ENCODE assay signal across 12 cellular contexts in the genomic region with DNA sequence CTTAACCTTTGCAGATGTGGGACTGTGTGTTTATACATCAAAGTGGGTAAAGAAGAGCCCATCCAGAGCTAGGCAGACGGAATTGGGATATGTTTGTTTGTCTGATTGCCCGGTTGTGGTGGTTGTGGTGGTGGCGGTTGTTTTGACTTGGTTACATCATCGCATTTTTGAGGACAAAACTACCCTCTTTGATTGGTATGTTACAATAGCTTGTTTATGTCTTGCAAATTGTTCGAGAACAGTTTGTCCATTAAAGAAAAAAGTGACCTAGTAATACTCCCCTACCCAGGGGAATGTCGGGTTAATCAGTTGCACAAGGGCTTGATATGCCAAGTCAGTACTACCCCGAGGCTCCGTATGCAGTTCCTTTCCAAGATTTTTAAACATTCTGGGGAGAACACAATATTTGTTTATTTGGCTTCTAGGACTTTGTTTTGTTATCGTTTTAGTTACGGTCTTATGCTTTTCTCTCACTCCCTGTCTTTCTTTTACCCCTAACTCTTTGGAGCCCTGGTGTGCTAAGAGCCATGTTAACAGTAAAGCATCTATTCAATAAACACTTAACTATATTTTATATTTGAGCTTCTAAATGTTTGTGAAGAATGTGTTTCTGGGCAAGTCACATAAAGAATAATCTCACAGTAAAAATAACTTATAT.
DNase-seq lines count a peak whose midpoint lies in the region; ATAC-seq and TF ChIP-seq lines count a peak whose summit lies in the region.
"Had no signal": no experiment of that assay in that cellular context is flagged by ENCODE, and none has a peak within 500 bp of the region (broad histone marks: within the 10 kb centered on the region; RNA-seq: fewer than 3 reads in every experiment).

No MANE protein-coding gene starts in this region.

- H3K36me3 ChIP-seq in ACC112 (ENCODE audit: insufficient read depth, low read length), result peaks cover 12% of the 10 kb centered on the region
- no peaks in the 10 kb centered on the region for H3K36me3 ChIP-seq in adipocyte (ENCODE audit: control insufficient read depth, insufficient read depth, low read length, severe bottlenecking)

- TF ChIP-seq CTCF in osteocyte (IDR thresholded peaks at IDR 0.05) (no peak), GM13976 (IDR thresholded peaks at IDR 0.05; ENCODE audit: borderline replicate concordance, control extremely low read depth, extremely low read depth, insufficient read depth, missing control alignments) (no peak)

- ATAC-seq in activated T-cell treated with anti-CD3 and anti-CD28 coated beads, Interleukin-2, amount 50 U/mL, for 4 hours, result no peak
- no peak for ATAC-seq in HG02678 (IDR thresholded peaks at IDR 0.05; ENCODE audit: unreplicated experiment)
- ATAC-seq: A549, WTC11 had no signal

- no peaks in the 10 kb centered on the region for H3K27me3 Mint-ChIP-seq in osteocyte (ENCODE audit: unreplicated experiment)
- no peaks in the 10 kb centered on the region for H3K27me3 Mint-ChIP-seq in activated T-cell treated with anti-CD3 and anti-CD28 coated beads, Interleukin-2, amount 50 U/mL, for 4 hours (ENCODE audit: low read depth)

- H3K4me1 ChIP-seq in ACC112 (ENCODE audit: control insufficient read depth, insufficient read depth, low read length, unreplicated experiment), result peaks cover 21% of the 10 kb centered on the region
- peaks cover 54% of the 10 kb centered on the region for H3K4me1 ChIP-seq in adipocyte (ENCODE audit: control insufficient read depth, insufficient read depth, low read length)

- in situ Hi-C loops in GM13976 (cut with MboI; ENCODE audit: low sequenced_read_pairs, unreplicated experiment), result no loop called here

- peak; percentile 75 for DNase-seq in adipocyte (ENCODE audit: low read depth)
- DNase-seq in fibroblast of the conjunctiva (ENCODE audit: low read depth), result peak; percentile 91
- no peak for DNase-seq in osteocyte (ENCODE audit: extremely low spot score, unreplicated experiment)
- no peak for DNase-seq in GM13976 (ENCODE audit: low spot score)
- DNase-seq in activated T-cell treated with anti-CD3 and anti-CD28 coated beads, Interleukin-2, amount 50 U/mL, for 4 hours, result no peak
- no peak for DNase-seq in D341Med (ENCODE audit: low spot score)
- DNase-seq: erythroblast; stimulated activated CD4-positive, alpha-beta T cell treated with anti-CD3 and anti-CD28 coated beads, Interleukin-4, amount 100 ng/mL, for 24 hours had no signal

- peak overlapping the region; percentile 93 for H3K27ac ChIP-seq in ACC112 (ENCODE audit: low read depth, low read length)
- H3K27ac ChIP-seq: A549 had no signal

- no peak overlapping the region for H2AFZ ChIP-seq in ACC112 (ENCODE audit: low read length, unreplicated experiment)

- no peaks in the 10 kb centered on the region for H3K9me3 ChIP-seq in adipocyte (ENCODE audit: control insufficient read depth, low read length)
- H3K9me3 ChIP-seq: A549 had no signal

- H3K27ac Mint-ChIP-seq in osteocyte (ENCODE audit: unreplicated experiment), result peak overlapping the region; percentile 45
- H3K27ac Mint-ChIP-seq: WTC11 had no signal

- no peak overlapping the region for H3K4me3 Mint-ChIP-seq in osteocyte (ENCODE audit: unreplicated experiment)
- H3K4me3 Mint-ChIP-seq in activated T-cell treated with anti-CD3 and anti-CD28 coated beads, Interleukin-2, amount 50 U/mL, for 4 hours, result no peak overlapping the region
- H3K4me3 Mint-ChIP-seq: WTC11 had no signal

- peak overlapping the region; percentile 69 for H3K9ac ChIP-seq in adipocyte (ENCODE audit: low read length)

- peaks cover 11% of the 10 kb centered on the region for H3K36me3 Mint-ChIP-seq in osteocyte (ENCODE audit: unreplicated experiment)
- H3K36me3 Mint-ChIP-seq in activated T-cell treated with anti-CD3 and anti-CD28 coated beads, Interleukin-2, amount 50 U/mL, for 4 hours (ENCODE audit: insufficient read depth), result peaks cover 26% of the 10 kb centered on the region
- H3K36me3 Mint-ChIP-seq: WTC11 had no signal

- H3K27me3 ChIP-seq in ACC112 (ENCODE audit: insufficient read depth, low read length) (no peaks in the 10 kb centered on the region), adipocyte (replicated peaks; ENCODE audit: control insufficient read depth, insufficient read depth, low read length) (no peaks in the 10 kb centered on the region)

- no peak overlapping the region for H3K4me3 ChIP-seq in ACC112 (ENCODE audit: low read depth, low read length)
- H3K4me3 ChIP-seq in adipocyte (ENCODE audit: low read length), result peak overlapping the region; percentile 65
- H3K4me3 ChIP-seq: A549 had no signal

- no peaks in the 10 kb centered on the region for H3K79me2 ChIP-seq in ACC112 (ENCODE audit: control insufficient read depth, insufficient read depth, low read length, unreplicated experiment)

- peaks cover 51% of the 10 kb centered on the region for H3K4me1 Mint-ChIP-seq in osteocyte (ENCODE audit: unreplicated experiment)
- peaks cover 3% of the 10 kb centered on the region for H3K4me1 Mint-ChIP-seq in activated T-cell treated with anti-CD3 and anti-CD28 coated beads, Interleukin-2, amount 50 U/mL, for 4 hours (ENCODE audit: low read depth)
- H3K4me1 Mint-ChIP-seq: WTC11 had no signal

- no peaks in the 10 kb centered on the region for H3K9me3 Mint-ChIP-seq in osteocyte (ENCODE audit: unreplicated experiment)
- peaks cover 3% of the 10 kb centered on the region for H3K9me3 Mint-ChIP-seq in activated T-cell treated with anti-CD3 and anti-CD28 coated beads, Interleukin-2, amount 50 U/mL, for 4 hours

Comparison
In these comparisons a context has a peak if more than half of its experiments do, and no peak if none do; other contexts are left out.
1. DNase-seq: peak in adipocyte (single experiment) and fibroblast of the conjunctiva (single experiment); none in osteocyte (single experiment), GM13976 (single experiment), activated T-cell treated with anti-CD3 and anti-CD28 coated beads, Interleukin-2, amount 50 U/mL, for 4 hours (single experiment) and D341Med (single experiment).